Comparison of ENCODE assay signal across 1 cellular context in the genomic region with DNA sequence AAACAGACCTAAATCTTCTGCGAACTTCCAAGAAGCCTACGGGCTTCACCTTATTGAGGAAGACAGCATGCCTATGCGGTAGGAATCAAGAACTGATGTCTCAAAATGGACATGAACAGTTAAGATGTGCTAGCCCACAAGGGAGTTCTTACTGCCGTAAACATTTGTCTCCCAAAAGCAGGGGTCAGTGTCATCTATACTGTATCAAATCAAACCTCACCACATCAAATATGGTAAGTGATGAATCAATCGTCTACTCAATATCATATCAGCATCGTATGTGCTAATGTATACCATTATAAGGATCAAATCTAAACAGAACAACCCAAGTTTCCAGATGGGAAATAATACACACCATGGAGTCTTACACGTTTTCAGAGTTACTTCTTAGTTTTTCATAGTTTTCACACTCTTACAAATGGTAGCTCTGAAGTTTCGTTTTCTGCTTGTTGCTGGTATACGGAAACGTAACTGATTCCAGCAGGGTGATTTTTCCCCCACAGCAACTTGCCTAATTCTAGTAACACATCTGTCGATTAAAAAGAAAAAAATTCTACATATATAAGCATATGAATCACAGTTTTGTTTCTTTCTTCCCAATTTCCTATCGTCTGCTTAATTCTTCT.
TF ChIP-seq lines count a peak whose summit lies in the region.

No MANE protein-coding gene starts in this region.

TF ChIP-seq in GM23338, 12 proteins besides CTCF, POLR2A, EP300 and RAD21 (continued from another document):
- TF ChIP-seq, protein P1, sequence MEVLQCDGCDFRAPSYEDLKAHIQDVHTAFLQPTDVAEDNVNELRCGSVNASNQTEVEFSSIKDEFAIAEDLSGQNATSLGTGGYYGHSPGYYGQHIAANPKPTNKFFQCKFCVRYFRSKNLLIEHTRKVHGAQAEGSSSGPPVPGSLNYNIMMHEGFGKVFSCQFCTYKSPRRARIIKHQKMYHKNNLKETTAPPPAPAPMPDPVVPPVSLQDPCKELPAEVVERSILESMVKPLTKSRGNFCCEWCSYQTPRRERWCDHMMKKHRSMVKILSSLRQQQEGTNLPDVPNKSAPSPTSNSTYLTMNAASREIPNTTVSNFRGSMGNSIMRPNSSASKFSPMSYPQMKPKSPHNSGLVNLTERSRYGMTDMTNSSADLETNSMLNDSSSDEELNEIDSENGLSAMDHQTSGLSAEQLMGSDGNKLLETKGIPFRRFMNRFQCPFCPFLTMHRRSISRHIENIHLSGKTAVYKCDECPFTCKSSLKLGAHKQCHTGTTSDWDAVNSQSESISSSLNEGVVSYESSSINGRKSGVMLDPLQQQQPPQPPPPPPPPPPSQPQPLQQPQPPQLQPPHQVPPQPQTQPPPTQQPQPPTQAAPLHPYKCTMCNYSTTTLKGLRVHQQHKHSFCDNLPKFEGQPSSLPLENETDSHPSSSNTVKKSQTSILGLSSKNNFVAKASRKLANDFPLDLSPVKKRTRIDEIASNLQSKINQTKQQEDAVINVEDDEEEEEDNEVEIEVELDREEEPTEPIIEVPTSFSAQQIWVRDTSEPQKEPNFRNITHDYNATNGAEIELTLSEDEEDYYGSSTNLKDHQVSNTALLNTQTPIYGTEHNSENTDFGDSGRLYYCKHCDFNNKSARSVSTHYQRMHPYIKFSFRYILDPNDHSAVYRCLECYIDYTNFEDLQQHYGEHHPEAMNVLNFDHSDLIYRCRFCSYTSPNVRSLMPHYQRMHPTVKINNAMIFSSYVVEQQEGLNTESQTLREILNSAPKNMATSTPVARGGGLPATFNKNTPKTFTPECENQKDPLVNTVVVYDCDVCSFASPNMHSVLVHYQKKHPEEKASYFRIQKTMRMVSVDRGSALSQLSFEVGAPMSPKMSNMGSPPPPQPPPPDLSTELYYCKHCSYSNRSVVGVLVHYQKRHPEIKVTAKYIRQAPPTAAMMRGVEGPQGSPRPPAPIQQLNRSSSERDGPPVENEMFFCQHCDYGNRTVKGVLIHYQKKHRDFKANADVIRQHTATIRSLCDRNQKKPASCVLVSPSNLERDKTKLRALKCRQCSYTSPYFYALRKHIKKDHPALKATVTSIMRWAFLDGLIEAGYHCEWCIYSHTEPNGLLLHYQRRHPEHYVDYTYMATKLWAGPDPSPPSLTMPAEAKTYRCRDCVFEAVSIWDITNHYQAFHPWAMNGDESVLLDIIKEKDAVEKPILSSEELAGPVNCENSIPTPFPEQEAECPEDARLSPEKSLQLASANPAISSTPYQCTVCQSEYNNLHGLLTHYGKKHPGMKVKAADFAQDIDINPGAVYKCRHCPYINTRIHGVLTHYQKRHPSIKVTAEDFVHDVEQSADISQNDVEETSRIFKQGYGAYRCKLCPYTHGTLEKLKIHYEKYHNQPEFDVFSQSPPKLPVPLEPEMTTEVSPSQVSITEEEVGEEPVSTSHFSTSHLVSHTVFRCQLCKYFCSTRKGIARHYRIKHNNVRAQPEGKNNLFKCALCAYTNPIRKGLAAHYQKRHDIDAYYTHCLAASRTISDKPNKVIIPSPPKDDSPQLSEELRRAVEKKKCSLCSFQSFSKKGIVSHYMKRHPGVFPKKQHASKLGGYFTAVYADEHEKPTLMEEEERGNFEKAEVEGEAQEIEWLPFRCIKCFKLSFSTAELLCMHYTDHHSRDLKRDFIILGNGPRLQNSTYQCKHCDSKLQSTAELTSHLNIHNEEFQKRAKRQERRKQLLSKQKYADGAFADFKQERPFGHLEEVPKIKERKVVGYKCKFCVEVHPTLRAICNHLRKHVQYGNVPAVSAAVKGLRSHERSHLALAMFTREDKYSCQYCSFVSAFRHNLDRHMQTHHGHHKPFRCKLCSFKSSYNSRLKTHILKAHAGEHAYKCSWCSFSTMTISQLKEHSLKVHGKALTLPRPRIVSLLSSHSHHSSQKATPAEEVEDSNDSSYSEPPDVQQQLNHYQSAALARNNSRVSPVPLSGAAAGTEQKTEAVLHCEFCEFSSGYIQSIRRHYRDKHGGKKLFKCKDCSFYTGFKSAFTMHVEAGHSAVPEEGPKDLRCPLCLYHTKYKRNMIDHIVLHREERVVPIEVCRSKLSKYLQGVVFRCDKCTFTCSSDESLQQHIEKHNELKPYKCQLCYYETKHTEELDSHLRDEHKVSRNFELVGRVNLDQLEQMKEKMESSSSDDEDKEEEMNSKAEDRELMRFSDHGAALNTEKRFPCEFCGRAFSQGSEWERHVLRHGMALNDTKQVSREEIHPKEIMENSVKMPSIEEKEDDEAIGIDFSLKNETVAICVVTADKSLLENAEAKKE (CRISPR knock-in tag; IDR thresholded peaks at IDR 0.05): no peak
- TF ChIP-seq, protein P2, sequence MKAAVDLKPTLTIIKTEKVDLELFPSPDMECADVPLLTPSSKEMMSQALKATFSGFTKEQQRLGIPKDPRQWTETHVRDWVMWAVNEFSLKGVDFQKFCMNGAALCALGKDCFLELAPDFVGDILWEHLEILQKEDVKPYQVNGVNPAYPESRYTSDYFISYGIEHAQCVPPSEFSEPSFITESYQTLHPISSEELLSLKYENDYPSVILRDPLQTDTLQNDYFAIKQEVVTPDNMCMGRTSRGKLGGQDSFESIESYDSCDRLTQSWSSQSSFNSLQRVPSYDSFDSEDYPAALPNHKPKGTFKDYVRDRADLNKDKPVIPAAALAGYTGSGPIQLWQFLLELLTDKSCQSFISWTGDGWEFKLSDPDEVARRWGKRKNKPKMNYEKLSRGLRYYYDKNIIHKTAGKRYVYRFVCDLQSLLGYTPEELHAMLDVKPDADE (IDR thresholded peaks at IDR 0.05): no peak
- TF ChIP-seq CREB1 (CRISPR knock-in tag; IDR thresholded peaks at IDR 0.05; ENCODE audit: low read depth) (no peak), JUNB (IDR thresholded peaks at IDR 0.05; ENCODE audit: unreplicated experiment) (no peak), EZH2 (IDR thresholded peaks at IDR 0.05; ENCODE audit: low read depth, unreplicated experiment) (no peak), ZNF114 (CRISPR knock-in tag; IDR thresholded peaks at IDR 0.05) (no peak), NANOG (IDR thresholded peaks at IDR 0.05; ENCODE audit: borderline replicate concordance) (no peak)
- TF ChIP-seq, protein P3, sequence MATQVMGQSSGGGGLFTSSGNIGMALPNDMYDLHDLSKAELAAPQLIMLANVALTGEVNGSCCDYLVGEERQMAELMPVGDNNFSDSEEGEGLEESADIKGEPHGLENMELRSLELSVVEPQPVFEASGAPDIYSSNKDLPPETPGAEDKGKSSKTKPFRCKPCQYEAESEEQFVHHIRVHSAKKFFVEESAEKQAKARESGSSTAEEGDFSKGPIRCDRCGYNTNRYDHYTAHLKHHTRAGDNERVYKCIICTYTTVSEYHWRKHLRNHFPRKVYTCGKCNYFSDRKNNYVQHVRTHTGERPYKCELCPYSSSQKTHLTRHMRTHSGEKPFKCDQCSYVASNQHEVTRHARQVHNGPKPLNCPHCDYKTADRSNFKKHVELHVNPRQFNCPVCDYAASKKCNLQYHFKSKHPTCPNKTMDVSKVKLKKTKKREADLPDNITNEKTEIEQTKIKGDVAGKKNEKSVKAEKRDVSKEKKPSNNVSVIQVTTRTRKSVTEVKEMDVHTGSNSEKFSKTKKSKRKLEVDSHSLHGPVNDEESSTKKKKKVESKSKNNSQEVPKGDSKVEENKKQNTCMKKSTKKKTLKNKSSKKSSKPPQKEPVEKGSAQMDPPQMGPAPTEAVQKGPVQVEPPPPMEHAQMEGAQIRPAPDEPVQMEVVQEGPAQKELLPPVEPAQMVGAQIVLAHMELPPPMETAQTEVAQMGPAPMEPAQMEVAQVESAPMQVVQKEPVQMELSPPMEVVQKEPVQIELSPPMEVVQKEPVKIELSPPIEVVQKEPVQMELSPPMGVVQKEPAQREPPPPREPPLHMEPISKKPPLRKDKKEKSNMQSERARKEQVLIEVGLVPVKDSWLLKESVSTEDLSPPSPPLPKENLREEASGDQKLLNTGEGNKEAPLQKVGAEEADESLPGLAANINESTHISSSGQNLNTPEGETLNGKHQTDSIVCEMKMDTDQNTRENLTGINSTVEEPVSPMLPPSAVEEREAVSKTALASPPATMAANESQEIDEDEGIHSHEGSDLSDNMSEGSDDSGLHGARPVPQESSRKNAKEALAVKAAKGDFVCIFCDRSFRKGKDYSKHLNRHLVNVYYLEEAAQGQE (IDR thresholded peaks at IDR 0.05; ENCODE audit: unreplicated experiment): no peak
TF ChIP-seq in GM23338: peak in this region for 0.
